ENCODE assay signal across 8 cellular contexts in the genomic region with DNA sequence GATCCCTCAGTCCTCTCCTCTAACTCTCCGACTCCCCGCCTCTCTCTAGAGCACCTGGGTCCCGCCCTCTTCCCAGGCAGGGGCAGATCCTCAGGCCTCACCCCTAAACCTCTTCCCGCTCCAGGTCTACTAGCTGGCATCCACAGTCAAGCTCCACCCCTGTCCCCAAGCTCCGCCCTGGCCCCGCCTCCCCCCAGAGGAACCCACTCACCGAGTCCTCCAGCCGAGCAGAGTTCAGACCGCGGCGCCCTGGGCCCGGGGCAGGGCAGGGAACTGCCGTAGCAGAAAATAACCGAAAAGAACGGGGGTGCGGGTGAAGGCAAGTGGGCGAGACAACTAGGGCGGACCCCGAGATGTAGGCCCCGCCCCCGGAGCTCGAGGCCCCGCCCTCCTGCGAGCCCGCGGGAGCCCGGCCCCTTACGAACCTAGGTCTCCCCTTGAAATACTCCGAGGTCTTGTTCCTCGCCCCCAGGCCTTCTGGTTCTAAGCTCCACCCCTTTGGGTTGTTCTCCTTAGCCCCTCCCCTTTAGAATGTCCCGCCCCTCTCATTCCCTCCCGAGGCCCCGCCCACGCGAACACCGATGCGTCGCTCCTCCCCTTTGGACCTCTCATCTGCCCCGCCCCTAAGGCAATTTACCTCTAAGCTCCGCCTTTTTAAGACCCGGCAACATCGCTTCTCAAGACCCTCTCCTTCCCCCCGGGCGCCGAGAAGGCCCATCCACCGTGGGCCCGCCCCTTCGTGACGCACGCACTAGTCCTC. TPM values are rescaled to one million over a fixed set of nuclear protein-coding genes. Genes with fewer than 3 reads are reported as not detected.
DNase-seq lines count a peak whose midpoint lies in the region; ATAC-seq and TF ChIP-seq lines count a peak whose summit lies in the region.

Gene GGN, minus strand, starts transcription at position 485 of the 760 bp plus-strand sequence. CDS start 773 bp downstream, outside the sequence.

- ATAC-seq in CD4-positive, CD25-positive, alpha-beta regulatory T cell (ENCODE audit: low read depth in 2 of 2): peak; percentile 68 to 74

- no peak within 1 kb of the TSS for H3K27ac ChIP-seq in CD4-positive, CD25-positive, alpha-beta regulatory T cell (ENCODE audit: insufficient read depth, low read length, poor library complexity, severe bottlenecking)
- H3K27ac ChIP-seq in VCaP (peak within 1 kb of the TSS; percentile 56), iPS-18a (ENCODE audit: low read length) (peak within 1 kb of the TSS; percentile 73)

- intact Hi-C loops in MCF 10A (cut with micrococcal nuclease): loop anchor here (1.0 to 2.0 kb wide), 2 partner anchors 12 to 51 kb away; no protein-coding TSS in a partner anchor

- peak within 1 kb of the TSS; percentile 87 for H3K9ac ChIP-seq in iPS-18a (ENCODE audit: low read length)

- H3K4me3 Mint-ChIP-seq in CD4-positive, CD25-positive, alpha-beta regulatory T cell: peak within 1 kb of the TSS; percentile 89 to 94 (median 92)
- H3K4me3 Mint-ChIP-seq in MCF 10A (ENCODE audit: unreplicated experiment): peak within 1 kb of the TSS; percentile 86

- peaks cover 0 to 2% (median 0%) of the 10 kb centered on the region in 7 donors for H3K9me3 Mint-ChIP-seq in CD4-positive, CD25-positive, alpha-beta regulatory T cell
- no peaks in the 10 kb centered on the region for H3K9me3 Mint-ChIP-seq in MCF 10A (ENCODE audit: unreplicated experiment)

- peak within 1 kb of the TSS; percentile 94 to 95 (median 94) for H3K27ac Mint-ChIP-seq in CD4-positive, CD25-positive, alpha-beta regulatory T cell
- H3K27ac Mint-ChIP-seq in MCF 10A (ENCODE audit: low read depth, unreplicated experiment): no peak within 1 kb of the TSS

- TF ChIP-seq CTCF in VCaP (conservative IDR thresholded peaks at IDR 0.05): no peak
- no peak for TF ChIP-seq CTCF in MCF 10A (IDR thresholded peaks at IDR 0.05; ENCODE audit: unreplicated experiment)

- H3K27me3 Mint-ChIP-seq in CD4-positive, CD25-positive, alpha-beta regulatory T cell: peaks cover 42% of the 10 kb centered on the region
- no peaks in the 10 kb centered on the region for H3K27me3 Mint-ChIP-seq in MCF 10A (ENCODE audit: insufficient read depth, unreplicated experiment)

- peaks cover 39% of the 10 kb centered on the region for H3K4me1 ChIP-seq in CD4-positive, CD25-positive, alpha-beta regulatory T cell (ENCODE audit: control insufficient read depth, insufficient read depth, low read length, poor library complexity, severe bottlenecking)
- peaks cover 14% of the 10 kb centered on the region for H3K4me1 ChIP-seq in iPS-18a (ENCODE audit: control insufficient read depth, low read depth, low read length)

- H3K4me1 Mint-ChIP-seq in CD4-positive, CD25-positive, alpha-beta regulatory T cell: peaks cover 0 to 23% (median 7%) of the 10 kb centered on the region in 4 donors
- H3K4me1 Mint-ChIP-seq in MCF 10A (ENCODE audit: insufficient read depth, unreplicated experiment): peaks cover 16% of the 10 kb centered on the region

- peaks cover 20% of the 10 kb centered on the region for H3K36me3 Mint-ChIP-seq in CD4-positive, CD25-positive, alpha-beta regulatory T cell
- peaks cover 20% of the 10 kb centered on the region for H3K36me3 Mint-ChIP-seq in MCF 10A (ENCODE audit: insufficient read depth, unreplicated experiment)

- H3K36me3 ChIP-seq in CD4-positive, CD25-positive, alpha-beta regulatory T cell (ENCODE audit: control insufficient read depth, insufficient read depth, low read length): peaks cover 19% of the 10 kb centered on the region
- H3K36me3 ChIP-seq in H7 (replicated peaks; ENCODE audit: control insufficient read depth, insufficient read depth, low read length) (peaks cover 5% of the 10 kb centered on the region), iPS-18a (ENCODE audit: control insufficient read depth, low read depth, low read length) (peaks cover 15% of the 10 kb centered on the region)

- peaks cover 4% of the 10 kb centered on the region for H3K27me3 ChIP-seq in CD4-positive, CD25-positive, alpha-beta regulatory T cell (ENCODE audit: control insufficient read depth, insufficient read depth, low read length)
- H3K27me3 ChIP-seq in H7 (ENCODE audit: control insufficient read depth, insufficient read depth, low read length) (peaks cover 20% of the 10 kb centered on the region), iPS-18a (ENCODE audit: control insufficient read depth, insufficient read depth, low read length) (no peaks in the 10 kb centered on the region)

- CTCF ChIA-PET in MCF 10A (lab: Yijun Ruan, JAX): interaction anchor here (0.6 to 1.6 kb wide), 5 partner anchors 89 to 471 kb away, joined by 3 to 5 read pairs (median 4); no protein-coding TSS in a partner anchor

- peak within 1 kb of the TSS; percentile 69 for H3K4me3 ChIP-seq in CD4-positive, CD25-positive, alpha-beta regulatory T cell (ENCODE audit: low read depth, low read length)
- peak within 1 kb of the TSS; percentile 88 for H3K4me3 ChIP-seq in H7 (ENCODE audit: insufficient read depth, low read depth, low read length)
- peak within 1 kb of the TSS; percentile 97 for H3K4me3 ChIP-seq in iPS-18a (ENCODE audit: low read length)
- H3K4me3 ChIP-seq in skeletal muscle cell (ENCODE audit: low read depth, low read length): peak within 1 kb of the TSS; percentile 81

- DNase-seq in CD4-positive, CD25-positive, alpha-beta regulatory T cell: peak; percentile 74 to 82 (median 74)
- peak; percentile 99 for DNase-seq in H7
- peak; percentile 38 for DNase-seq in NCI-H2107 (lab: John Stamatoyannopoulos, UW)
- peak; percentile 97 for DNase-seq in MCF 10A (ENCODE audit: unreplicated experiment)
- DNase-seq in skeletal muscle cell (ENCODE audit: low read depth): peak; percentile 81
- no peak for DNase-seq in cortex of kidney (lab: John Stamatoyannopoulos, UW)

- BruUV-seq in MCF 10A (replicated peaks; lab: Mats Ljungman, UMichigan): no TSS peak

- H3K9me3 ChIP-seq in CD4-positive, CD25-positive, alpha-beta regulatory T cell (ENCODE audit: control insufficient read depth in 2 of 2, low read length in 2 of 2): no peaks in the 10 kb centered on the region
- no peaks in the 10 kb centered on the region for H3K9me3 ChIP-seq in iPS-18a (ENCODE audit: control insufficient read depth, low read depth, low read length)

- POLR2A ChIA-PET in MCF 10A (lab: Yijun Ruan, JAX): interaction anchor here (0.6 to 4.0 kb wide), 7 partner anchors 10 to 1004 kb away, joined by 3 to 46 read pairs (median 4); partner anchors contain the start of genes C19orf33, FAM98C, MED29 and MRPS12

RNA-seq across cellular contexts. Expression of gene GGN, which starts in this region (rescaled TPM):
- 0.91 TPM for total RNA-seq in CD4-positive, CD25-positive, alpha-beta regulatory T cell
- not detected for polyA plus RNA-seq in CD4-positive, CD25-positive, alpha-beta regulatory T cell
- total RNA-seq in H7 (2014; rRNA removed; shearing (Covaris generic)): 0.11 and 0.21 TPM in 2 replicates
- total RNA-seq in MCF 10A (2022): 0.27 and 1.4 TPM in 2 replicates

Comparison
In these comparisons a context has a peak if more than half of its experiments do, and no peak if none do; other contexts are left out.
1. Peak in DNase-seq, ATAC-seq and H3K4me3 ChIP-seq in CD4-positive, CD25-positive, alpha-beta regulatory T cell; RNA of the gene not detected or under 1 TPM.
2. Peak in DNase-seq and H3K4me3 ChIP-seq in H7; RNA of the gene not detected or under 1 TPM.